23 cellular contexts compared by ENCODE assay signal in the genomic region with DNA sequence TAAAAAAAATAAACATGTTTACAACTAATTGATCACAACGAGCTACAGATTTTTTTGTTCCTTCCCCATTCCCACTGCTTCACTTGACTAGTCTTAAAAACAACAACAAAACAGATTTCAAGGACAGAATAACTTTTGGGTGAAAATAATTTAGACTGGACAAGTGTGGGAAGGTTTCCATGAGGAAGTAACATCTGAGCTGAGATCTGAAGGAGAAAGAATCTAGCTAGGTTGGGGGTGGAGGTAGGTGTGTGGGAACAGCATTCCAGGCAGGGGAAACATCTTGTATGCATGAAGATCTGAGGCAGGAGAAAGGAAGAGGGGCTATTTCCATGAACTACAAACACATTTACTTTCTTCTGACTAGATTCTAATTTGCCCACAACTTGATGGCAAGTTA. TPM values are rescaled to one million over a fixed set of nuclear protein-coding genes. Genes with fewer than 3 reads are reported as not detected.
DNase-seq lines count a peak whose midpoint lies in the region; ATAC-seq and TF ChIP-seq lines count a peak whose summit lies in the region.
"Had no signal": no experiment of that assay in that cellular context is flagged by ENCODE, and none has a peak within 500 bp of the region (broad histone marks: within the 10 kb centered on the region; RNA-seq: fewer than 3 reads in every experiment).

No MANE protein-coding gene starts in this region.

- no TSS peak for BruUV-seq in OCI-LY7 (replicated peaks; lab: Mats Ljungman, UMichigan)

- no peak overlapping the region for H3K4me3 ChIP-seq in sigmoid colon
- H3K4me3 ChIP-seq in HAP-1 = no peak overlapping the region
- no peak overlapping the region for H3K4me3 ChIP-seq in OCI-LY7 (ENCODE audit: low read depth, low read length, poor library complexity, severe bottlenecking)
- H3K4me3 ChIP-seq: BLaER1, heart right ventricle, lung, PC-9, smooth muscle cell, thyroid gland had no signal

- no peaks in the 10 kb centered on the region for H3K9me2 ChIP-seq in OCI-LY7 (ENCODE audit: insufficient read depth, low read length)

- CTCF ChIA-PET in T-cell (lab: Charles Lee) = interaction anchor here (0.6 to 3.2 kb wide), 13 partner anchors 19 to 447 kb away, joined by 3 to 26 read pairs (median 4); a partner anchor contains a TSS
- CTCF ChIA-PET in OCI-LY7 (lab: Charles Lee; ENCODE audit: unreplicated experiment) = interaction anchor here (1.0 kb wide), 1 partner anchor 447 kb away, joined by 3 read pairs; no protein-coding TSS in a partner anchor

- no peak overlapping the region for H3K4me3 Mint-ChIP-seq in activated CD4-positive, alpha-beta T cell treated with anti-CD3 and anti-CD28 coated beads, Interleukin-2, amount 10 ng/mL, durations not matched to agents 24 days and 14 days
- H3K4me3 Mint-ChIP-seq in T-cell = no peak overlapping the region
- H3K4me3 Mint-ChIP-seq: naive B cell had no signal

- POLR2A ChIA-PET in T-cell (lab: Charles Lee) (no interaction called here), OCI-LY7 (lab: Charles Lee) (interaction anchor here (0.6 to 1.4 kb wide), 4 partner anchors 20 to 104 kb away, joined by 3 read pairs; no protein-coding TSS in a partner anchor)

- intact Hi-C loops in activated CD4-positive, alpha-beta T cell treated with anti-CD3 and anti-CD28 coated beads, Interleukin-2, amount 10 ng/mL, durations not matched to agents 24 days and 14 days (cut with micrococcal nuclease) = no loop called here
- intact Hi-C loops in sigmoid colon (cut with DNase I) = loop anchor here (10.0 kb wide), 1 partner anchor 205 kb away; a partner anchor contains a TSS
- intact Hi-C loops in OCI-LY7 (cut with micrococcal nuclease; ENCODE audit: unreplicated experiment) = loop anchor here (10.0 kb wide), 1 partner anchor 295 kb away; a partner anchor contains a TSS

- in situ Hi-C loops in HAP-1 (cut with MboI; ENCODE audit: low sequenced_read_pairs) = loop anchor here (25.0 kb wide), 1 partner anchor 453 kb away; no protein-coding TSS in a partner anchor

- H3K9me3 ChIP-seq in sigmoid colon (no peaks in the 10 kb centered on the region), HAP-1 (no peaks in the 10 kb centered on the region), OCI-LY7 (ENCODE audit: low read length) (no peaks in the 10 kb centered on the region)
- H3K9me3 ChIP-seq: BLaER1, thyroid gland had no signal

- TF ChIP-seq CTCF in foreskin keratinocyte (conservative IDR thresholded peaks at IDR 0.05) (no peak), sigmoid colon (IDR thresholded peaks at IDR 0.05) (no peak), OCI-LY7 (conservative IDR thresholded peaks at IDR 0.05; ENCODE audit: low read length) (no peak)

- WGBS in sigmoid colon, 2 donors = 20 to 42% methylated on average over 1 of the region's 1 CpG

- no peak for DNase-seq in activated CD4-positive, alpha-beta T cell treated with anti-CD3 and anti-CD28 coated beads, Interleukin-2, amount 10 ng/mL, durations not matched to agents 24 days and 14 days
- DNase-seq in activated CD4-positive, alpha-beta T cell treated with anti-CD3 and anti-CD28 coated beads for 1 hour = no peak
- DNase-seq in T-cell (no peak), foreskin keratinocyte (no peak), sigmoid colon (no peak), HAP-1 (ENCODE audit: low spot score in 2 of 2) (no peak), OCI-LY7 (ENCODE audit: low spot score) (no peak)
- DNase-seq in activated effector memory CD4-positive, alpha-beta T cell treated with Interleukin-2 at 50 U/mL for 16 hours = no peak
- DNase-seq: activated CD4-positive, CD25-positive, alpha-beta regulatory T cell treated with anti-CD3 and anti-CD28 coated beads, Interleukin-2, amount 50 U/mL, for 72 hours; amygdala; cerebellar nuclear complex; DMS153; effector CD8-positive, alpha-beta T cell; heart right ventricle; naive B cell; NCI-H1436 treated with DMSO at 0.1 percent for 48 hours; PC-9; stimulated activated CD4-positive, alpha-beta T cell treated with anti-CD3 and anti-CD28 coated beads, Interleukin-4, amount 100 ng/mL, for 4 hours; thyroid gland had no signal

- H3K27me3 Mint-ChIP-seq in activated CD4-positive, alpha-beta T cell treated with anti-CD3 and anti-CD28 coated beads, Interleukin-2, amount 10 ng/mL, durations not matched to agents 24 days and 14 days = no peaks in the 10 kb centered on the region
- H3K27me3 Mint-ChIP-seq in T-cell = no peaks in the 10 kb centered on the region
- H3K27me3 Mint-ChIP-seq: naive B cell had no signal

- peaks cover 34% of the 10 kb centered on the region for H3K4me1 Mint-ChIP-seq in activated CD4-positive, alpha-beta T cell treated with anti-CD3 and anti-CD28 coated beads, Interleukin-2, amount 10 ng/mL, durations not matched to agents 24 days and 14 days
- peaks cover 55 to 75% (median 61%) of the 10 kb centered on the region in 3 donors for H3K4me1 Mint-ChIP-seq in T-cell

- H3K4me1 ChIP-seq in foreskin keratinocyte = peaks cover 4% of the 10 kb centered on the region
- H3K4me1 ChIP-seq in sigmoid colon = peaks cover 0 to 33% (median 18%) of the 10 kb centered on the region in 4 donors
- no peaks in the 10 kb centered on the region for H3K4me1 ChIP-seq in HAP-1
- H3K4me1 ChIP-seq in OCI-LY7 (ENCODE audit: insufficient read depth, low read length, poor library complexity, severe bottlenecking) = no peaks in the 10 kb centered on the region

- peaks cover 49% of the 10 kb centered on the region for H3K36me3 Mint-ChIP-seq in activated CD4-positive, alpha-beta T cell treated with anti-CD3 and anti-CD28 coated beads, Interleukin-2, amount 10 ng/mL, durations not matched to agents 24 days and 14 days (ENCODE audit: low read depth)
- H3K36me3 Mint-ChIP-seq in T-cell = peaks cover 29% of the 10 kb centered on the region

- peaks cover 19% of the 10 kb centered on the region for H4K20me1 ChIP-seq in OCI-LY7 (ENCODE audit: insufficient read depth, low read length)

- H3K36me3 ChIP-seq in sigmoid colon (peaks cover 0 to 47% (median 12%) of the 10 kb centered on the region in 4 donors), HAP-1 (replicated peaks) (peaks cover 68% of the 10 kb centered on the region), OCI-LY7 (ENCODE audit: insufficient read depth, low read length) (peaks cover 97% of the 10 kb centered on the region)

- H3K27me3 ChIP-seq in foreskin keratinocyte (no peaks in the 10 kb centered on the region), sigmoid colon (no peaks in the 10 kb centered on the region), HAP-1 (ENCODE audit: low read depth) (no peaks in the 10 kb centered on the region)
- H3K27me3 ChIP-seq: BLaER1, heart right ventricle, thyroid gland had no signal

- no peak for TF ChIP-seq POLR2A in sigmoid colon (IDR thresholded peaks at IDR 0.05)

- TF ChIP-seq EP300 in sigmoid colon (IDR thresholded peaks at IDR 0.05) = no peak

- peak overlapping the region; percentile 53 for H3K27ac ChIP-seq in foreskin keratinocyte
- H3K27ac ChIP-seq in sigmoid colon = peak overlapping the region in 3 of 4 donors; percentile 8 to 56 (median 39)
- H3K27ac ChIP-seq in OCI-LY7 (ENCODE audit: low read depth, low read length, poor library complexity, severe bottlenecking) = no peak overlapping the region
- H3K27ac ChIP-seq: BLaER1, heart right ventricle, PC-9, thyroid gland had no signal

- ATAC-seq in T-cell (replicated peaks in 1 of 4) (no peak), foreskin keratinocyte (no peak)
- ATAC-seq: HepG2 had no signal

- H3K9me3 Mint-ChIP-seq in activated CD4-positive, alpha-beta T cell treated with anti-CD3 and anti-CD28 coated beads, Interleukin-2, amount 10 ng/mL, durations not matched to agents 24 days and 14 days = no peaks in the 10 kb centered on the region
- H3K9me3 Mint-ChIP-seq in T-cell = no peaks in the 10 kb centered on the region
- H3K9me3 Mint-ChIP-seq: naive B cell had no signal

- no peak overlapping the region for H2AFZ ChIP-seq in OCI-LY7 (ENCODE audit: low read length)
- H2AFZ ChIP-seq: PC-9 had no signal

- peaks cover 62% of the 10 kb centered on the region; the same call in 1 of the 2 replicates for H3K79me2 ChIP-seq in OCI-LY7 (ENCODE audit: insufficient read depth, low read depth, low read length)

- no peak overlapping the region for H3K4me2 ChIP-seq in OCI-LY7 (ENCODE audit: low read length)
- H3K4me2 ChIP-seq: BLaER1, PC-9, smooth muscle cell had no signal

- peak overlapping the region; percentile 10 for H3K27ac Mint-ChIP-seq in activated CD4-positive, alpha-beta T cell treated with anti-CD3 and anti-CD28 coated beads, Interleukin-2, amount 10 ng/mL, durations not matched to agents 24 days and 14 days
- peak overlapping the region; percentile 32 to 45 for H3K27ac Mint-ChIP-seq in T-cell

RNA-seq across cellular contexts. Expression of a gene that starts 9.2 kb away (rescaled TPM):
- 92.7 and 98.8 TPM in 2 replicates for total RNA-seq in activated CD4-positive, alpha-beta T cell treated with anti-CD3 and anti-CD28 coated beads, Interleukin-2, amount 10 ng/mL, durations not matched to agents 24 days and 14 days
- total RNA-seq in T-cell = 100 to 1,000 TPM in 1 of 5 donors, 10 to 100 TPM in 4; 62.9 to 115 (median 75.4) TPM
- total RNA-seq in foreskin keratinocyte = 71.0 and 78.8 TPM in 2 replicates
- polyA plus RNA-seq in foreskin keratinocyte = 48.7 and 58.9 TPM in 2 replicates
- total RNA-seq in sigmoid colon = 10 to 100 TPM; 52.0 to 56.4 (median 53.7) TPM
- polyA plus RNA-seq in sigmoid colon = 10 to 100 TPM; 34.2 to 38.6 (median 38.6) TPM
- 78.5 and 90.0 TPM in 2 replicates for total RNA-seq in OCI-LY7 (2014; rRNA removed; shearing (Covaris generic))
- total RNA-seq in OCI-LY7 (2022) = 105 and 106 TPM in 2 replicates
